8 cellular contexts compared by ENCODE assay signal in genomic region chr17:4554441-4554996, GRCh38. TPM values are rescaled to one million over a fixed set of nuclear protein-coding genes. Genes with fewer than 3 reads are reported as not detected.
DNase-seq lines count a peak whose midpoint lies in the region; ATAC-seq, FAIRE-seq and TF ChIP-seq lines count a peak whose summit lies in the region.

No MANE protein-coding gene starts in this region.

- no peaks in the 10 kb centered on the region for H3K9me1 ChIP-seq in keratinocyte (ENCODE audit: control insufficient read depth, extremely low read depth, insufficient read depth, low read length)

- H3K9me3 ChIP-seq in keratinocyte (ENCODE audit: control insufficient read depth, low read depth, low read length) (no peaks in the 10 kb centered on the region), suprapubic skin (no peaks in the 10 kb centered on the region)

- WGBS in suprapubic skin, result 15% methylated on average over 7 of the region's 18 CpGs

- FAIRE-seq in keratinocyte (lab: Jason Lieb, UNC), result no peak
- no peak for FAIRE-seq in D721Med (lab: Jason Lieb, UNC)

- peaks cover 11% of the 10 kb centered on the region for H3K36me3 Mint-ChIP-seq in T-helper 1 cell treated with Interleukin-12 subunit alpha and Interleukin-12 subunit beta and Interleukin-4 antibody, amounts not matched to agents 30 μg/mL and 1 μg/mL, for 36 hours (ENCODE audit: low read depth)
- peaks cover 21 to 30% of the 10 kb centered on the region in 2 donors for H3K36me3 Mint-ChIP-seq in activated naive CD4-positive, alpha-beta T cell treated with anti-CD3 and anti-CD28 coated beads, Interleukin-2, amount 50 U/mL, for 72 hours

- no peaks in the 10 kb centered on the region for H3K9me3 Mint-ChIP-seq in T-helper 1 cell treated with Interleukin-12 subunit alpha and Interleukin-12 subunit beta and Interleukin-4 antibody, amounts not matched to agents 30 μg/mL and 1 μg/mL, for 36 hours
- no peaks in the 10 kb centered on the region for H3K9me3 Mint-ChIP-seq in activated naive CD4-positive, alpha-beta T cell treated with anti-CD3 and anti-CD28 coated beads, Interleukin-2, amount 50 U/mL, for 72 hours

- peaks cover 26% of the 10 kb centered on the region for H3K4me1 Mint-ChIP-seq in T-helper 1 cell treated with Interleukin-12 subunit alpha and Interleukin-12 subunit beta and Interleukin-4 antibody, amounts not matched to agents 30 μg/mL and 1 μg/mL, for 36 hours (ENCODE audit: low read depth)

- peak overlapping the region; percentile 65 for H3K27ac ChIP-seq in keratinocyte (ENCODE audit: control insufficient read depth, insufficient read depth, low read length)
- H3K27ac ChIP-seq in suprapubic skin, result peak overlapping the region; percentile 65

- DNase-seq in T-helper 1 cell, result no peak
- no peak for DNase-seq in activated naive CD4-positive, alpha-beta T cell treated with anti-CD3 and anti-CD28 coated beads, Interleukin-2, amount 50 U/mL, for 72 hours (ENCODE audit: low spot score in 2 of 2)
- no peak for DNase-seq in keratinocyte (ENCODE audit: low read depth, low spot score)
- DNase-seq in suprapubic skin (ENCODE audit: low spot score in 2 of 2), result peak in 1 of 2 donors; percentile 71
- DNase-seq in activated CD4-positive, alpha-beta T cell treated with anti-CD3 and anti-CD28 coated beads, Interleukin-2, amount 50 U/mL, for 1 hour, result no peak
- DNase-seq in NCI-H524 (lab: John Stamatoyannopoulos, UW), result no peak
- DNase-seq in D721Med (ENCODE audit: insufficient read length, low spot score), result no peak

- peak overlapping the region; percentile 66 for H3K4me2 ChIP-seq in keratinocyte (ENCODE audit: control insufficient read depth, extremely low read depth, insufficient read depth, low read depth, low read length)

- H3K4me3 ChIP-seq in keratinocyte (ENCODE audit: control insufficient read depth in 2 of 3, extremely low read depth in 1 of 3, insufficient read depth in 2 of 3, low read depth in 1 of 3, low read length in 3 of 3), result peak overlapping the region; percentile 90 to 96 (median 94)
- H3K4me3 ChIP-seq in suprapubic skin, result peak overlapping the region; percentile 90

- no peak for TF ChIP-seq CTCF in keratinocyte (optimal IDR thresholded peaks at IDR 0.05 in 1 of 3, IDR thresholded peaks at IDR 0.05 in 1 of 3, conservative IDR thresholded peaks at IDR 0.05 in 1 of 3; ENCODE audit: extremely low read depth in 1 of 3, insufficient read depth in 2 of 3, low read length in 3 of 3)
- no peak for TF ChIP-seq CTCF in suprapubic skin (IDR thresholded peaks at IDR 0.05)
- TF ChIP-seq CTCF in D721Med (IDR thresholded peaks at IDR 0.05; ENCODE audit: insufficient read depth, missing control alignments), result no peak

- peaks cover 32% of the 10 kb centered on the region for H3K79me2 ChIP-seq in keratinocyte (ENCODE audit: control insufficient read depth, insufficient read depth, low read length)

- TF ChIP-seq POLR2A in suprapubic skin (IDR thresholded peaks at IDR 0.05), result no peak

- no peak overlapping the region for H2AFZ ChIP-seq in keratinocyte (ENCODE audit: control insufficient read depth, low read length)

- peak overlapping the region; percentile 84 for H3K27ac Mint-ChIP-seq in T-helper 1 cell treated with Interleukin-12 subunit alpha and Interleukin-12 subunit beta and Interleukin-4 antibody, amounts not matched to agents 30 μg/mL and 1 μg/mL, for 36 hours
- H3K27ac Mint-ChIP-seq in activated naive CD4-positive, alpha-beta T cell treated with anti-CD3 and anti-CD28 coated beads, Interleukin-2, amount 50 U/mL, for 72 hours, result peak overlapping the region; percentile 95 to 99

- no peaks in the 10 kb centered on the region for H3K27me3 Mint-ChIP-seq in T-helper 1 cell treated with Interleukin-12 subunit alpha and Interleukin-12 subunit beta and Interleukin-4 antibody, amounts not matched to agents 30 μg/mL and 1 μg/mL, for 36 hours (ENCODE audit: low read depth)

- peak overlapping the region; percentile 91 for H3K4me3 Mint-ChIP-seq in T-helper 1 cell treated with Interleukin-12 subunit alpha and Interleukin-12 subunit beta and Interleukin-4 antibody, amounts not matched to agents 30 μg/mL and 1 μg/mL, for 36 hours

- peaks cover 12% of the 10 kb centered on the region for H3K4me1 ChIP-seq in keratinocyte (ENCODE audit: control insufficient read depth, extremely low read depth, insufficient read depth, low read length)
- H3K4me1 ChIP-seq in suprapubic skin, result peaks cover 41% of the 10 kb centered on the region

- H3K9ac ChIP-seq in keratinocyte (ENCODE audit: control insufficient read depth, extremely low read depth, insufficient read depth, low read length), result peak overlapping the region; percentile 90

- dilution Hi-C loops in keratinocyte (cut with MboI; ENCODE audit: extremely low pct_ligation_motif_present, low sequenced_read_pairs), result no loop called here

- H3K36me3 ChIP-seq in keratinocyte (ENCODE audit: control insufficient read depth in 2 of 2, extremely low read depth in 1 of 2, insufficient read depth in 2 of 2, low read length in 2 of 2), result peaks cover 28 to 40% of the 10 kb centered on the region in 2 experiments
- H3K36me3 ChIP-seq in suprapubic skin, result peaks cover 43% of the 10 kb centered on the region

- H3K27me3 ChIP-seq in keratinocyte (ENCODE audit: control insufficient read depth, extremely low read depth, insufficient read depth, low read length) (no peaks in the 10 kb centered on the region), suprapubic skin (no peaks in the 10 kb centered on the region)

- H4K20me1 ChIP-seq in keratinocyte (ENCODE audit: control insufficient read depth, extremely low read depth, insufficient read depth, low read length), result no peaks in the 10 kb centered on the region

- ATAC-seq in activated naive CD4-positive, alpha-beta T cell treated with anti-CD3 and anti-CD28 coated beads, Interleukin-2, amount 50 U/mL, for 72 hours, result peak in 1 of 2 donors; percentile 1

- no peak for TF ChIP-seq EP300 in suprapubic skin (IDR thresholded peaks at IDR 0.05)

RNA-seq across cellular contexts. Expression of gene MYBBP1A, which starts 0.7 kb away (rescaled TPM):
- total RNA-seq in activated naive CD4-positive, alpha-beta T cell treated with anti-CD3 and anti-CD28 coated beads, Interleukin-2, amount 50 U/mL, for 72 hours, result 10 to 100 TPM; 62.3 to 71.3 TPM
- 20.0 to 39.8 TPM (median 20.5 TPM) in 3 replicates for polyA plus RNA-seq in keratinocyte
- polyA plus RNA-seq in keratinocyte (2011; ENCODE audit: low read depth), result 12.2 TPM
- 10.7 and 21.5 TPM in 2 replicates for polyA plus RNA-seq in keratinocyte (2011; cell fraction: cytosol; rRNA removed)
- polyA plus RNA-seq in keratinocyte (2011; cell fraction: nucleus; rRNA removed), result 76.7 and 95.3 TPM in 2 replicates
- 33.7 and 47.9 TPM in 2 replicates for polyA plus RNA-seq in keratinocyte (2012; ENCODE audit: low replicate concordance)
- polyA minus RNA-seq in keratinocyte, result 26.7 to 91.1 TPM (median 40.3 TPM) in 3 replicates
- 43.2 TPM for polyA minus RNA-seq in keratinocyte (2011; cell fraction: cytosol; rRNA and poly(A)+ RNA removed)
- 72.0 and 73.2 TPM in 2 replicates for polyA minus RNA-seq in keratinocyte (2011; cell fraction: nucleus; rRNA and poly(A)+ RNA removed)
- total RNA-seq in suprapubic skin, result 100 to 1,000 TPM in 1 of 4 donors, 10 to 100 TPM in 3; 73.4 to 127 (median 83.8) TPM

RNA-seq across cellular contexts. Expression of gene GGT6, which starts 5.9 kb away (rescaled TPM):
- total RNA-seq in activated naive CD4-positive, alpha-beta T cell treated with anti-CD3 and anti-CD28 coated beads, Interleukin-2, amount 50 U/mL, for 72 hours, result not detected
- polyA plus RNA-seq in keratinocyte, result 0.69 to 1.4 TPM (median 0.93 TPM) in 3 replicates
- polyA plus RNA-seq in keratinocyte (2011; ENCODE audit: low read depth), result 5.4 TPM
- polyA plus RNA-seq in keratinocyte (2011; cell fraction: cytosol; rRNA removed), result 0.66 and 0.68 TPM in 2 replicates
- polyA plus RNA-seq in keratinocyte (2011; cell fraction: nucleus; rRNA removed), result 1.7 TPM in 2 replicates
- 0.71 and 11.8 TPM in 2 replicates for polyA plus RNA-seq in keratinocyte (2012; ENCODE audit: low replicate concordance)
- 0.69 to 1.1 TPM (median 0.90 TPM) in 3 replicates for polyA minus RNA-seq in keratinocyte
- 1.9 TPM for polyA minus RNA-seq in keratinocyte (2011; cell fraction: cytosol; rRNA and poly(A)+ RNA removed)
- 2.9 and 3.0 TPM in 2 replicates for polyA minus RNA-seq in keratinocyte (2011; cell fraction: nucleus; rRNA and poly(A)+ RNA removed)
- 100 to 1,000 TPM in 3 of 4 donors, 10 to 100 TPM in 1; 64.6 to 187 (median 134) TPM for total RNA-seq in suprapubic skin

RNA-seq across cellular contexts. Expression of gene SMTNL2, which starts 29.8 kb away (rescaled TPM):
- not detected for total RNA-seq in activated naive CD4-positive, alpha-beta T cell treated with anti-CD3 and anti-CD28 coated beads, Interleukin-2, amount 50 U/mL, for 72 hours
- polyA plus RNA-seq in keratinocyte, result not detected in 3 replicates
- not detected for polyA plus RNA-seq in keratinocyte (2011; ENCODE audit: low read depth)
- not detected in 2 replicates for polyA plus RNA-seq in keratinocyte (2011; cell fraction: cytosol; rRNA removed)
- polyA plus RNA-seq in keratinocyte (2011; cell fraction: nucleus; rRNA removed), result not detected in 2 replicates
- not detected in 2 replicates for polyA plus RNA-seq in keratinocyte (2012; ENCODE audit: low replicate concordance)
- polyA minus RNA-seq in keratinocyte, result not detected in 3 replicates
- not detected for polyA minus RNA-seq in keratinocyte (2011; cell fraction: cytosol; rRNA and poly(A)+ RNA removed)
- polyA minus RNA-seq in keratinocyte (2011; cell fraction: nucleus; rRNA and poly(A)+ RNA removed), result not detected in 2 replicates
- 1 to 10 TPM in 1 of 4 donors, under 1 TPM in 2, not detected in 1; 0.64 to 1.3 (median 0.81) TPM for total RNA-seq in suprapubic skin

RNA-seq across cellular contexts. Expression of gene SPNS2, which starts 55.8 kb away (rescaled TPM):
- under 1 TPM; 0.16 to 0.64 TPM for total RNA-seq in activated naive CD4-positive, alpha-beta T cell treated with anti-CD3 and anti-CD28 coated beads, Interleukin-2, amount 50 U/mL, for 72 hours
- polyA plus RNA-seq in keratinocyte, result 0.04 to 0.33 TPM (median 0.10 TPM) in 3 replicates
- 9.4 TPM for polyA plus RNA-seq in keratinocyte (2011; ENCODE audit: low read depth)
- polyA plus RNA-seq in keratinocyte (2011; cell fraction: cytosol; rRNA removed), result 0.21 and 0.25 TPM in 2 replicates
- polyA plus RNA-seq in keratinocyte (2011; cell fraction: nucleus; rRNA removed), result 0.43 and 0.67 TPM in 2 replicates
- 1.0 and 30.6 TPM in 2 replicates for polyA plus RNA-seq in keratinocyte (2012; ENCODE audit: low replicate concordance)
- polyA minus RNA-seq in keratinocyte, result 0.19 to 1.9 TPM in 2 of 3 replicates, not detected in the other
- polyA minus RNA-seq in keratinocyte (2011; cell fraction: cytosol; rRNA and poly(A)+ RNA removed), result not detected
- polyA minus RNA-seq in keratinocyte (2011; cell fraction: nucleus; rRNA and poly(A)+ RNA removed), result 1.3 and 4.5 TPM in 2 replicates
- total RNA-seq in suprapubic skin, result 10 to 100 TPM; 25.1 to 76.3 (median 49.6) TPM

Comparison
In these comparisons a context has a peak if more than half of its experiments do, and no peak if none do; other contexts are left out.
1. RNA of gene GGT6, which starts 5.9 kb away (total RNA-seq): 64.6 to 187 TPM in suprapubic skin; not detected in activated naive CD4-positive, alpha-beta T cell treated with anti-CD3 and anti-CD28 coated beads, Interleukin-2, amount 50 U/mL, for 72 hours; every median in the first group is over 10 times any median in the second.